In the genomic region with DNA sequence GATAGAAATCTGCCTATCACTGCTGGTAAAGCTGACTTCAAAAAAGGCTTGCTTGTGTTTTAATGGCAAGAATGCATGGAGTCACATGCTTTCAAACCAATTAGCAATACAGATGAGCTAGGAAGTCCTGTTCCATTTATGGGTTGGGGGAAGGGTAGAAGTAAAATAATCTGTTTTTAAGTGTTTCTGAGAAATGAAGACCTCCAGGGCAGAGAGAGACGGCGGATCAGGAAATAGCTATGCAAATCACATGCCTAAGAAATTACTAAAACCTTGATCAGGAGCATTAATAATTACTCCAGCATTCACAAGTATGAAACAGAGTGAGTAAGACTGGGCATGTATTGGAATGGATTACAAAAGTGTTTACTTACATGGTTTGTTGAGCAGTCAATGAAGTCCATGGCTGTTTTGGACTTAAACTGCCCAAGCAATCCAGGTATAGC, we compare ENCODE assay signal across 10 cellular contexts.
DNase-seq lines count a peak whose midpoint lies in the region; ATAC-seq, FAIRE-seq and TF ChIP-seq lines count a peak whose summit lies in the region.
"Had no signal": no experiment of that assay in that cellular context is flagged by ENCODE, and none has a peak within 500 bp of the region (broad histone marks: within the 10 kb centered on the region; RNA-seq: fewer than 3 reads in every experiment).

No MANE protein-coding gene starts in this region.

- H3K4me2 ChIP-seq in BLaER1 treated with 17β-estradiol and CSF1 and Interleukin-3, amounts not matched to agents 10 nM and 100 nM = peak overlapping the region; percentile 44 to 91 (median 70)

- FAIRE-seq in bronchial epithelial cell (lab: Jason Lieb, UNC) = no peak

- peaks cover 0 to 51% (median 26%) of the 10 kb centered on the region in 11 experiments; a peak in 18 of 22 replicates for H3K36me3 ChIP-seq in BLaER1 treated with 17β-estradiol and CSF1 and Interleukin-3, amounts not matched to agents 10 nM and 100 nM
- H3K36me3 ChIP-seq in bronchial epithelial cell (ENCODE audit: control insufficient read depth, insufficient read depth, low read length) = no peaks in the 10 kb centered on the region

- peak overlapping the region in 7 of 11 experiments; percentile 22 to 78 (median 33); a peak in 6 of 22 replicates for H3K9ac ChIP-seq in BLaER1 treated with 17β-estradiol and CSF1 and Interleukin-3, amounts not matched to agents 10 nM and 100 nM

- no peak overlapping the region for H3K4me3 ChIP-seq in BLaER1 treated with 17β-estradiol and CSF1 and Interleukin-3, amounts not matched to agents 10 nM and 100 nM
- H3K4me3 ChIP-seq in bronchial epithelial cell (ENCODE audit: low read depth, low read length) = no peak overlapping the region

- H3K4me1 ChIP-seq in BLaER1 treated with 17β-estradiol and CSF1 and Interleukin-3, amounts not matched to agents 10 nM and 100 nM = peaks cover 79 to 99% (median 96%) of the 10 kb centered on the region in 10 experiments

- peak overlapping the region; percentile 70 to 95 (median 77) for H3K27ac Mint-ChIP-seq in nephron

- peak; percentile 47 for DNase-seq in NAMALWA (ENCODE audit: low spot score)
- DNase-seq in bronchial epithelial cell (ENCODE audit: low read depth) = peak; percentile 92
- no peak for DNase-seq in activated CD4-positive, CD25-positive, alpha-beta regulatory T cell treated with anti-CD3 and anti-CD28 coated beads, Interleukin-2, amount 50 U/mL, for 72 hours
- DNase-seq in CD1c-positive myeloid dendritic cell (ENCODE audit: extremely low spot score) = no peak
- DNase-seq in NK-92 treated with Interleukin-12 subunit alpha and Interleukin-12 subunit beta, amount 100 ng/mL, for 24 hours (lab: John Stamatoyannopoulos, UW) = no peak
- DNase-seq: head of caudate nucleus, NCI-H2081 treated with DMSO at 0.1 percent for 48 hours had no signal

- no peaks in the 10 kb centered on the region for H3K36me3 Mint-ChIP-seq in nephron (ENCODE audit: low read depth)

- TF ChIP-seq CTCF in bronchial epithelial cell (IDR thresholded peaks at IDR 0.05; ENCODE audit: insufficient read depth, low read length, severe bottlenecking) = no peak
- TF ChIP-seq CTCF in nephron (IDR thresholded peaks at IDR 0.05; ENCODE audit: unreplicated experiment in 3 of 3) = no peak

- peak overlapping the region in 1 of 3 experiments; percentile 2 for H3K4me3 Mint-ChIP-seq in nephron

- H3K27me3 Mint-ChIP-seq in nephron (ENCODE audit: low read depth) = no peaks in the 10 kb centered on the region

- H3K9me3 ChIP-seq in BLaER1 treated with 17β-estradiol and CSF1 and Interleukin-3, amounts not matched to agents 10 nM and 100 nM (replicated peaks in 1 of 11) = peaks cover 0 to 23% (median 8%) of the 10 kb centered on the region in 11 experiments; a peak in 9 of 22 replicates

- H3K27ac ChIP-seq in BLaER1 treated with 17β-estradiol and CSF1 and Interleukin-3, amounts not matched to agents 10 nM and 100 nM = peak overlapping the region; percentile 54 to 92 (median 74); a peak in 21 of 22 replicates

- H3K4me1 Mint-ChIP-seq in nephron = peaks cover 82% of the 10 kb centered on the region

- no peak for ATAC-seq in HG03457 (IDR thresholded peaks at IDR 0.05; ENCODE audit: unreplicated experiment)

- H3K9me3 Mint-ChIP-seq in nephron = no peaks in the 10 kb centered on the region

- no peaks in the 10 kb centered on the region for H3K27me3 ChIP-seq in BLaER1 treated with 17β-estradiol and CSF1 and Interleukin-3, amounts not matched to agents 10 nM and 100 nM
- no peaks in the 10 kb centered on the region for H3K27me3 ChIP-seq in bronchial epithelial cell (ENCODE audit: control insufficient read depth, insufficient read depth, low read length)

- peaks cover 0 to 100% (median 0%) of the 10 kb centered on the region in 11 experiments; a peak in 4 of 22 replicates for H4K20me1 ChIP-seq in BLaER1 treated with 17β-estradiol and CSF1 and Interleukin-3, amounts not matched to agents 10 nM and 100 nM

Comparison
In these comparisons a context has a peak if more than half of its experiments do, and no peak if none do; other contexts are left out.
1. DNase-seq: peak in NAMALWA (single experiment) and bronchial epithelial cell (single experiment); none in activated CD4-positive, CD25-positive, alpha-beta regulatory T cell treated with anti-CD3 and anti-CD28 coated beads, Interleukin-2, amount 50 U/mL, for 72 hours (single experiment), CD1c-positive myeloid dendritic cell (single experiment) and NK-92 treated with Interleukin-12 subunit alpha and Interleukin-12 subunit beta, amount 100 ng/mL, for 24 hours (single experiment).